Comparison of ENCODE assay signal across 29 cellular contexts in the genomic region with DNA sequence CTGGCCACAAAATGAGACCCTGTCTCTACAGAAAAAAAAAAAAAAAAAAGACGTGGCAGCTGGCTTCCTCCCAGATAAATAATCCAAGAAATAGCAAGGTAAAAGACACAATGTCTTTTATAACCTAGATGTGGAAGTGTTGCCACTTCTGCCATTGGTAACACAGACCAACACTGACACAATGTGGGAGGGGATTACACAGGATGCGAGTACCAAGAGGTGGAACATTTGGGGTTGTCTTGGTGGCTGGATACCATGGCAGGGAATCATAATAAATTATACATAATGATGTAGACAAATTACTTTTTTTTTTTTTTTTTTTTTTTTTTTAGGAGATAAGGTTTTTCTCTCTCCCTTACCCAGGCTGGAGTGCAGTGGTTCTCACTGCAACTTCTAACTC.
"Had no signal": no experiment of that assay in that cellular context is flagged by ENCODE, and none has a peak within 500 bp of the region (broad histone marks: within the 10 kb centered on the region; RNA-seq: fewer than 3 reads in every experiment).

No MANE protein-coding gene starts in this region.

- H3K4me1 Mint-ChIP-seq: activated CD4-positive, alpha-beta T cell treated with anti-CD3 and anti-CD28 coated beads, Interleukin-2, amount 10 ng/mL, durations not matched to agents 24 days and 14 days; activated naive CD8-positive, alpha-beta T cell treated with anti-CD3 and anti-CD28 coated beads, Interleukin-2, amount 50 U/mL, for 24 hours had no signal

- H3K4me3 Mint-ChIP-seq: activated CD4-positive, alpha-beta memory T cell treated with anti-CD3 and anti-CD28 coated beads for 36 hours; activated CD4-positive, alpha-beta T cell treated with anti-CD3 and anti-CD28 coated beads for 36 hours; activated CD4-positive, alpha-beta T cell treated with anti-CD3 and anti-CD28 coated beads, Interleukin-2, amount 10 ng/mL, durations not matched to agents 24 days and 14 days; activated naive CD4-positive, alpha-beta T cell treated with anti-CD3 and anti-CD28 coated beads for 36 hours; activated naive CD4-positive, alpha-beta T cell treated with anti-CD3 and anti-CD28 coated beads, Interleukin-2, amount 50 U/mL, for 24 hours; activated naive CD8-positive, alpha-beta T cell treated with anti-CD3 and anti-CD28 coated beads for 36 hours; activated naive CD8-positive, alpha-beta T cell treated with anti-CD3 and anti-CD28 coated beads, Interleukin-2, amount 50 U/mL, for 24 hours; activated T-helper 1 cell treated with anti-CD3 and anti-CD28 coated beads, Interleukin-12 subunit alpha, Interleukin-12 subunit beta, Interleukin-2, Interleukin-4 antibody, amounts not matched to agents 30 ng/mL and 10 ng/mL and 1 ng/mL, durations not matched to agents 14 hours and 24 hours and 36 hours had no signal

- H3K9me3 Mint-ChIP-seq: activated CD4-positive, alpha-beta memory T cell treated with anti-CD3 and anti-CD28 coated beads for 36 hours; activated CD4-positive, alpha-beta T cell treated with anti-CD3 and anti-CD28 coated beads, Interleukin-2, amount 10 ng/mL, durations not matched to agents 24 days and 14 days; activated naive CD4-positive, alpha-beta T cell treated with anti-CD3 and anti-CD28 coated beads for 36 hours; activated naive CD4-positive, alpha-beta T cell treated with anti-CD3 and anti-CD28 coated beads, Interleukin-2, amount 50 U/mL, for 24 hours; activated naive CD8-positive, alpha-beta T cell treated with anti-CD3 and anti-CD28 coated beads for 36 hours; activated naive CD8-positive, alpha-beta T cell treated with anti-CD3 and anti-CD28 coated beads, Interleukin-2, amount 50 U/mL, for 24 hours; activated T-helper 1 cell treated with anti-CD3 and anti-CD28 coated beads, Interleukin-12 subunit alpha, Interleukin-12 subunit beta, Interleukin-2, Interleukin-4 antibody, amounts not matched to agents 30 ng/mL and 10 ng/mL and 1 ng/mL, durations not matched to agents 14 hours and 24 hours and 36 hours; activated T-helper 2 cell treated with anti-CD3 and anti-CD28 coated beads, Interferon-gamma antibody, Interleukin-2, Interleukin-4, amounts not matched to agents 10 μg/mL and 5 μg/mL and 100 μg/mL, durations not matched to agents 14 hours and 24 hours and 36 hours had no signal

- DNase-seq: activated CD4-positive, alpha-beta memory T cell treated with anti-CD3 and anti-CD28 coated beads for 36 hours; activated CD4-positive, alpha-beta T cell treated with anti-CD3 and anti-CD28 coated beads for 36 hours; activated CD4-positive, alpha-beta T cell treated with anti-CD3 and anti-CD28 coated beads, Interleukin-2, amount 10 ng/mL, durations not matched to agents 24 days and 14 days; activated CD4-positive, CD25-positive, alpha-beta regulatory T cell; activated CD4-positive, CD25-positive, alpha-beta regulatory T cell treated with anti-CD3 and anti-CD28 coated beads, Interleukin-2, amount 50 U/mL, for 72 hours; activated CD8-positive, alpha-beta memory T cell treated with anti-CD3 and anti-CD28 coated beads for 24 hours; activated CD8-positive, alpha-beta memory T cell treated with anti-CD3 and anti-CD28 coated beads, Interleukin-2, amount 50 U/mL, for 4 hours; activated effector memory CD4-positive, alpha-beta T cell treated with anti-CD3 and anti-CD28 coated beads, Interleukin-2, amount 50 U/mL, for 16 hours; activated naive CD4-positive, alpha-beta T cell treated with anti-CD3 and anti-CD28 coated beads for 36 hours; activated naive CD8-positive, alpha-beta T cell treated with anti-CD3 and anti-CD28 coated beads for 36 hours; activated naive CD8-positive, alpha-beta T cell treated with anti-CD3 and anti-CD28 coated beads, Interleukin-2, amount 50 U/mL, for 24 hours; activated T-cell treated with anti-CD3 and anti-CD28 coated beads, Interleukin-2, amount 50 U/mL, for 1 hour; activated T-cell treated with anti-CD3 and anti-CD28 coated beads, Interleukin-2, amount 50 U/mL, for 48 hours; adrenal gland; amygdala; aorta; body of pancreas; caudate nucleus; cortex of kidney; dermis blood vessel endothelial cell; effector CD4-positive, alpha-beta T cell; esophagus squamous epithelium; foreskin melanocyte; heart right ventricle; T-helper 2 cell had no signal

- H3K27ac Mint-ChIP-seq: activated CD4-positive, alpha-beta memory T cell treated with anti-CD3 and anti-CD28 coated beads for 36 hours; activated CD4-positive, alpha-beta T cell treated with anti-CD3 and anti-CD28 coated beads for 36 hours; activated CD4-positive, alpha-beta T cell treated with anti-CD3 and anti-CD28 coated beads, Interleukin-2, amount 10 ng/mL, durations not matched to agents 24 days and 14 days; activated naive CD4-positive, alpha-beta T cell treated with anti-CD3 and anti-CD28 coated beads for 36 hours; activated naive CD4-positive, alpha-beta T cell treated with anti-CD3 and anti-CD28 coated beads, Interleukin-2, amount 50 U/mL, for 24 hours; activated naive CD8-positive, alpha-beta T cell treated with anti-CD3 and anti-CD28 coated beads for 36 hours; activated naive CD8-positive, alpha-beta T cell treated with anti-CD3 and anti-CD28 coated beads, Interleukin-2, amount 50 U/mL, for 24 hours; activated T-helper 1 cell treated with anti-CD3 and anti-CD28 coated beads, Interleukin-12 subunit alpha, Interleukin-12 subunit beta, Interleukin-2, Interleukin-4 antibody, amounts not matched to agents 30 ng/mL and 10 ng/mL and 1 ng/mL, durations not matched to agents 14 hours and 24 hours and 36 hours; activated T-helper 2 cell treated with anti-CD3 and anti-CD28 coated beads, Interferon-gamma antibody, Interleukin-2, Interleukin-4, amounts not matched to agents 10 μg/mL and 5 μg/mL and 100 μg/mL, durations not matched to agents 14 hours and 24 hours and 36 hours had no signal

- ATAC-seq: activated CD4-positive, alpha-beta T cell treated with anti-CD3 and anti-CD28 coated beads for 36 hours; activated naive CD8-positive, alpha-beta T cell treated with anti-CD3 and anti-CD28 coated beads, Interleukin-2, amount 50 U/mL, for 24 hours; body of pancreas; gastroesophageal sphincter; heart right ventricle had no signal
